Comparison of ENCODE assay signal across 7 cellular contexts in genomic region chr2:175414872-175415487, GRCh38.
A peak's percentile ranks its signal among the peaks of the same experiment; 100 is the strongest.
DNase-seq lines count a peak whose midpoint lies in the region; ATAC-seq, FAIRE-seq and TF ChIP-seq lines count a peak whose summit lies in the region.

No MANE protein-coding gene starts in this region.

- no peaks in the 10 kb centered on the region; a peak in 1 of 5 replicates for H3K27me3 ChIP-seq in HepG2 (ENCODE audit: control insufficient read depth in 1 of 2, insufficient read depth in 2 of 2, low read length in 2 of 2)

- TF ChIP-seq RAD21 in HepG2 (CRISPR knock-in tag; IDR thresholded peaks at IDR 0.05): 0 out of 2 replicates have a peak, but pooled peaks have one; percentile 44

- no peaks in the 10 kb centered on the region for H3K79me2 ChIP-seq in HepG2 (ENCODE audit: insufficient read depth, low read length)

- no peaks in the 10 kb centered on the region for H3K36me3 ChIP-seq in HepG2 (replicated peaks in 1 of 2; ENCODE audit: control insufficient read depth in 1 of 2, insufficient read depth in 2 of 2, low read length in 2 of 2)

- peak; percentile 56 for FAIRE-seq in HepG2 (lab: Jason Lieb, UNC)

- H3K9ac ChIP-seq in HepG2 (ENCODE audit: insufficient read depth, low read depth, low read length): no peak overlapping the region

- peak; percentile 72 for DNase-seq in EL
- peak; percentile 72 for DNase-seq in NOMO-1 treated with DMSO at 0.1 percent for 48 hours (lab: John Stamatoyannopoulos, UW; ENCODE audit: unreplicated experiment)
- DNase-seq in chondrocyte (ENCODE audit: low spot score): no peak
- peak; percentile 55 for DNase-seq in HepG2 (ENCODE audit: low spot score)

- no peaks in the 10 kb centered on the region for H3K36me3 Mint-ChIP-seq in chondrocyte (ENCODE audit: low read depth)

- H3K4me2 ChIP-seq in HepG2 (ENCODE audit: low read depth, low read length): no peak overlapping the region

- TF ChIP-seq EP300 in HepG2 (IDR thresholded peaks at IDR 0.05; ENCODE audit: low read depth in 2 of 2, low read length in 2 of 2): no peak
- no peak for TF ChIP-seq EP300 in HepG2 (CRISPR knock-in tag; IDR thresholded peaks at IDR 0.05; ENCODE audit: borderline replicate concordance)

- H3K4me3 ChIP-seq in HepG2 (replicated peaks in 1 of 3; ENCODE audit: insufficient read depth in 1 of 3, low read depth in 2 of 3, low read length in 3 of 3): no peak overlapping the region

- CTCF ChIA-PET in HepG2 (lab: Yijun Ruan, JAX; ENCODE audit: low intra/inter-chr PET ratio, low total read pairs): interaction anchor here (1.2 to 2.2 kb wide), 4 partner anchors 216 to 682 kb away, joined by 4 to 13 read pairs (median 6); no protein-coding TSS in a partner anchor

- no peaks in the 10 kb centered on the region for H4K20me1 ChIP-seq in HepG2 (ENCODE audit: insufficient read depth, low read length)

- no peaks in the 10 kb centered on the region for H3K4me1 Mint-ChIP-seq in chondrocyte (ENCODE audit: low read depth)

- H3K4me1 ChIP-seq in HepG2 (ENCODE audit: insufficient read depth, low read length): no peaks in the 10 kb centered on the region

- intact Hi-C loops in HepG2 (cut with micrococcal nuclease; ENCODE audit: unreplicated experiment): loop anchor here (1.0 to 5.0 kb wide), 4 partner anchors 216 to 682 kb away; no protein-coding TSS in a partner anchor

- no peak overlapping the region for H3K27ac Mint-ChIP-seq in chondrocyte (ENCODE audit: unreplicated experiment)

- BruUV-seq in HepG2 (replicated peaks; lab: Mats Ljungman, UMichigan): no TSS peak

- ATAC-seq in HG03175 (IDR thresholded peaks at IDR 0.05; ENCODE audit: unreplicated experiment) (peak; percentile 80), HepG2 (peak; percentile 97), GM18907 (IDR thresholded peaks at IDR 0.05; ENCODE audit: unreplicated experiment) (no peak), HG02571 (IDR thresholded peaks at IDR 0.05; ENCODE audit: unreplicated experiment) (no peak)

- WGBS in HepG2 (ENCODE audit: low lambda C conversion rate): 17% methylated on average over 3 of the region's 3 CpGs

- POLR2A ChIA-PET in HepG2 (lab: Yijun Ruan, JAX): no interaction called here

- no peaks in the 10 kb centered on the region for H3K9me3 ChIP-seq in HepG2 (ENCODE audit: low read length)

- no peak overlapping the region for H3K4me3 Mint-ChIP-seq in chondrocyte (ENCODE audit: unreplicated experiment)

- peak; percentile 83 for TF ChIP-seq CTCF in chondrocyte (IDR thresholded peaks at IDR 0.05)
- TF ChIP-seq CTCF in HepG2 (CRISPR knock-in tag; IDR thresholded peaks at IDR 0.05): peak; percentile 84

- TF ChIP-seq POLR2A in HepG2 (IDR thresholded peaks at IDR 0.05; ENCODE audit: insufficient read depth in 1 of 2, low read depth in 2 of 2, low read length in 2 of 2): no peak

- peaks cover 7% of the 10 kb centered on the region for H3K27me3 Mint-ChIP-seq in chondrocyte (ENCODE audit: low read depth)

- H2AFZ ChIP-seq in HepG2 (ENCODE audit: low read length): no peak overlapping the region

- in situ Hi-C loops in HepG2 (cut with HindIII; ENCODE audit: extremely low pct_ligation_motif_present, low pct_unique_long_range_greater_than_20kb): no loop called here

- no peaks in the 10 kb centered on the region for H3K9me3 Mint-ChIP-seq in chondrocyte (ENCODE audit: low read depth)

- no peak overlapping the region for H3K27ac ChIP-seq in HepG2 (ENCODE audit: extremely low read length, insufficient read depth, low read length)

TF ChIP-seq in HepG2, 621 proteins besides CTCF, POLR2A, EP300 and RAD21 (continues in another document):
- TF ChIP-seq, protein P1, sequence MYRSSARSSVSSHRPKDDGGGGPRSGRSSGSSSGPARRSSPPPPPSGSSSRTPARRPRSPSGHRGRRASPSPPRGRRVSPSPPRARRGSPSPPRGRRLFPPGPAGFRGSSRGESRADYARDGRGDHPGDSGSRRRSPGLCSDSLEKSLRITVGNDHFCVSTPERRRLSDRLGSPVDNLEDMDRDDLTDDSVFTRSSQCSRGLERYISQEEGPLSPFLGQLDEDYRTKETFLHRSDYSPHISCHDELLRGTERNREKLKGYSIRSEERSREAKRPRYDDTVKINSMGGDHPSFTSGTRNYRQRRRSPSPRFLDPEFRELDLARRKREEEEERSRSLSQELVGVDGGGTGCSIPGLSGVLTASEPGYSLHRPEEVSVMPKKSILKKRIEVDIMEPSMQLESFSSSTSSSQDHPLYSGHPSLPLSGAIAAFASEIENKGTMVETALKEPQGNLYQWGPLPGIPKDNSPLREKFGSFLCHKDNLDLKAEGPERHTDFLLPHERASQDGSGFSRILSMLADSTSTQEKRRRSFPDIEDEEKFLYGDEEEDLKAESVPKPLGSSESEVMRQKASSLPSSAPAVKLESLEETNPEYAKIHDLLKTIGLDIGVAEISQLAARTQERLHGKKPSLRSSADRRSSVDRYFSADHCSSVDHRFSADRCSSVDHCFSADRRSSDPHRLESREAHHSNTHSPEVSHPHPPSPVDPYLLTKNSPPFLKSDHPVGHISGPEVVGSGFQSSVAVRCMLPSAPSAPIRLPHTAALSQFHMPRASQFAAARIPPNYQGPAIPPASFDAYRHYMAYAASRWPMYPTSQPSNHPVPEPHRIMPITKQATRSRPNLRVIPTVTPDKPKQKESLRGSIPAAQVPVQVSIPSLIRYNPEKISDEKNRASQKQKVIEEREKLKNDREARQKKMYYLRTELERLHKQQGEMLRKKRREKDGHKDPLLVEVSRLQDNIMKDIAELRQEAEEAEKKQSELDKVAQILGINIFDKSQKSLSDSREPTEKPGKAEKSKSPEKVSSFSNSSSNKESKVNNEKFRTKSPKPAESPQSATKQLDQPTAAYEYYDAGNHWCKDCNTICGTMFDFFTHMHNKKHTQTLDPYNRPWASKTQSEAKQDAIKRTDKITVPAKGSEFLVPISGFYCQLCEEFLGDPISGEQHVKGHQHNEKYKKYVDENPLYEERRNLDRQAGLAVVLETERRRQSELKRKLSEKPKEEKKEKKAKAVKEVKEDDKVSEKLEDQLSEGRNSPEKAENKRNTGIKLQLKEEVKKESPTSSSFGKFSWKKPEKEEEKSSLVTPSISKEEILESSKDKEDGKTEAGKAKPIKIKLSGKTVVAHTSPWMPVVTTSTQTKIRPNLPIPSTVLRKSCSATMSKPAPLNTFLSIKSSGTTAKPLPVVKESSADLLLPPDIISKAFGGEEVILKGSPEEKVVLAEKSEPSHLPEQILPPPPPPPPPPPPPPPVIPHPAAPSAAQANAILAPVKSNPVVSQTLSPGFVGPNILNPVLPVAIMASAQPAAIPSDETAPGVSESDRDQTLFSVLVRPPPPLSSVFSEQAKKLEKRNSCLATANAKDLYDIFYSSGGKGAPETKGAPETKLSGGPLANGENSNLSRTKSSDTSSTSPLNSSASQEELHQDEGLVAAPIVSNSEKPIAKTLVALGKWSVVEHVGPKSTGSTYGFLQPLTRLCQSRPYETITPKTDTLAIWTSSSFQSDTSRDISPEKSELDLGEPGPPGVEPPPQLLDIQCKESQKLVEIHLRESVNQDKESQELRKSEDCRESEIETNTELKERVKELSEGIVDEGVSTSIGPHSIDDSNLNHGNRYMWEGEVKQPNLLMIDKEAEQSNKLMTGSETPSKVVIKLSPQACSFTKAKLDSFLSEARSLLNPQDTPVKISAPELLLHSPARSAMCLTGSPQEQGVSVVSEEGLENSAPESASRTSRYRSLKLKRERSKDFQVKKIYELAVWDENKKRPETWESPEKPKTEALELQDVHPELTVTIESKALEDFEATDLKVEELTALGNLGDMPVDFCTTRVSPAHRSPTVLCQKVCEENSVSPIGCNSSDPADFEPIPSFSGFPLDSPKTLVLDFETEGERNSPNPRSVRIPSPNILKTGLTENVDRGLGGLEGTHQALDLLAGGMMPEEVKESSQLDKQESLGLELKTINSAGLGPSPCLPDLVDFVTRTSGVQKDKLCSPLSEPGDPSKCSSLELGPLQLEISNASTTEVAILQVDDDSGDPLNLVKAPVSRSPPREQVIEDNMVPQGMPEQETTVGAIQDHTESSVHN (CRISPR knock-in tag; IDR thresholded peaks at IDR 0.05): no peak
- no peak for TF ChIP-seq ZNF430 (CRISPR knock-in tag; IDR thresholded peaks at IDR 0.05)
- TF ChIP-seq ZFP36L1 (CRISPR knock-in tag; IDR thresholded peaks at IDR 0.05): no peak
- no peak for TF ChIP-seq CCAR2 (optimal IDR thresholded peaks at IDR 0.05; ENCODE audit: low read depth, low read length)
- TF ChIP-seq SRY (CRISPR knock-in tag; IDR thresholded peaks at IDR 0.05): no peak
- TF ChIP-seq NCOA5 (CRISPR knock-in tag; IDR thresholded peaks at IDR 0.05): no peak
- no peak for TF ChIP-seq DRAP1 (CRISPR knock-in tag; IDR thresholded peaks at IDR 0.05)
- peak; percentile 19; the same call in 1 of the 2 replicates for TF ChIP-seq RXRB (CRISPR knock-in tag; IDR thresholded peaks at IDR 0.05; ENCODE audit: borderline replicate concordance)
- TF ChIP-seq HNF1B (CRISPR knock-in tag; IDR thresholded peaks at IDR 0.05): no peak
- TF ChIP-seq EEA1 (CRISPR knock-in tag; IDR thresholded peaks at IDR 0.05; ENCODE audit: borderline replicate concordance): no peak
- no peak for TF ChIP-seq JUNB (CRISPR knock-in tag; IDR thresholded peaks at IDR 0.05; ENCODE audit: borderline replicate concordance)
- no peak for TF ChIP-seq PLRG1 (conservative IDR thresholded peaks at IDR 0.05)
- no peak for TF ChIP-seq ATF4 (CRISPR knock-in tag; IDR thresholded peaks at IDR 0.05)
- no peak for TF ChIP-seq ZNF768 (CRISPR knock-in tag; IDR thresholded peaks at IDR 0.05)

Comparison
In these comparisons a context has a peak if more than half of its experiments do, and no peak if none do; other contexts are left out.
1. ATAC-seq: peak in HG03175 (single experiment) and HepG2 (single experiment); none in GM18907 (single experiment) and HG02571 (single experiment).